ENCODE assay signal across 2 cellular contexts in the genomic region with DNA sequence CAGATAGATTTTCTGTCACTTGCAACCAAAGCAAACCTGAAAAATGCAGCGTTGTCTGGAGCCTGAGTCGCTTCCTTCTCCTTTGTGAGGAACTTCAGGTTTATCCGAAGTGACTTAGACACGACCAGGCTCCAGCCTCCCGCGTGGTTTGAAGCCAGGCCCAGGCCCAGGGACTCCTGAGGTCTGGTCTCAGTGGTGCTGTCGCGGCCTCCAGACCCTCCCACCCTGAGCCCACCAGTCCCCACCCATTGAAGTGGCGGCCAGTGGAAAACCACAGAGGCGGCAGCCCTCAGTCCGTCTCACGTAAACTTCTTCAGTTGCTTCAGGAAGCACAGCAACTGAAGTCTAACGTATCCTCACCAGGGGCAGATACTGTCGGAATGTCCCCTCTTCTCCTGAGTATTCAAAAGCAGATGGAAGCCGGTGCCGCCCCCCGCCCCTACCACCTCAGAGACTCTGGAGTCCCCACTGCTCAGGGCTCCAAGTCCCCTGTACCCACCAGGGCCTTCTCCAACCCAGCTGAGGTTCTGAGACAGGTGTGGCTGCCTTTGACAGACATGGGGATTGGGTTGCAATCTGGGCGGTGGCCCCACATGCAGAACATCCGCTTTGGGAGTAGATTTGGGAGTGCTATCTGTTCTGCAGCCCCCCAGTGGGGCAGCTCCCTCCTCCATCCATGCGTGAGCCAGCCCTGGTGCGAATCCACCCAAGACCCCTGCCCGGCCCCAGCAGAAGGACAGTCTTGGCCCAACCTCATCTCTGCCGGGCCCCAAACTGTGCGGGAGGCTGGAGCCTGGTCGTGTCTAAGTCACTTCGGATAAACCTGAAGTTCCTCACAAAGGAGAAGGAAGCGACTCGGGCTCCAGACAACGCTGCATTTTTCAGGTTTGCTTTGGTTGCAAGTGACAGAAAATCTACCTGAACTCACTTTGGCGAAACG.
TF ChIP-seq lines count a peak whose summit lies in the region.

No MANE protein-coding gene starts in this region.

TF ChIP-seq in A549, 52 proteins besides CTCF, POLR2A, EP300 and RAD21 (continued from another document):
- TF ChIP-seq KDM5A (IDR thresholded peaks at IDR 0.05) (no peak), RFX5 (IDR thresholded peaks at IDR 0.05) (no peak)

TF ChIP-seq in HCT116, 20 proteins besides CTCF, POLR2A, EP300 and RAD21:
- TF ChIP-seq MAX (IDR thresholded peaks at IDR 0.05) (no peak), JUND (IDR thresholded peaks at IDR 0.05) (no peak), SP1 (IDR thresholded peaks at IDR 0.05; ENCODE audit: low read depth) (no peak), EZH2 (IDR thresholded peaks at IDR 0.05) (no peak), ZFX (IDR thresholded peaks at IDR 0.05) (no peak), REST (IDR thresholded peaks at IDR 0.05; ENCODE audit: low read depth) (no peak), SIN3A (IDR thresholded peaks at IDR 0.05; ENCODE audit: low read depth) (no peak), EGR1 (IDR thresholded peaks at IDR 0.05; ENCODE audit: low read depth) (no peak), TCF7L2 (IDR thresholded peaks at IDR 0.05; ENCODE audit: borderline replicate concordance, extremely low read depth, insufficient read depth, insufficient read length) (no peak), ELF1 (IDR thresholded peaks at IDR 0.05; ENCODE audit: borderline replicate concordance, low read depth) (no peak), YY1 (IDR thresholded peaks at IDR 0.05; ENCODE audit: extremely low read depth, insufficient replicate concordance, low read depth, low read length) (no peak)
TF ChIP-seq in HCT116: peak in this region for 0.
